24 cellular contexts compared by ENCODE assay signal in genomic region chr11:104957280-104957679, GRCh38. TPM values are rescaled to one million over a fixed set of nuclear protein-coding genes. Genes with fewer than 3 reads are reported as not detected.
"Had no signal": no experiment of that assay in that cellular context is flagged by ENCODE, and none has a peak within 500 bp of the region (broad histone marks: within the 10 kb centered on the region; RNA-seq: fewer than 3 reads in every experiment).

No MANE protein-coding gene starts in this region.

- H3K27ac ChIP-seq: ascending aorta, foreskin keratinocyte, neural progenitor cell, prostate gland, right atrium auricular region, testis had no signal

- H3K27ac Mint-ChIP-seq: activated CD4-positive, alpha-beta T cell treated with anti-CD3 and anti-CD28 coated beads, Interleukin-2, amount 10 ng/mL, durations not matched to agents 24 days and 14 days; activated naive CD4-positive, alpha-beta T cell treated with anti-CD3 and anti-CD28 coated beads, Interleukin-2, amount 10 ng/mL, durations not matched to agents 7 days and 5 days; activated naive CD8-positive, alpha-beta T cell treated with anti-CD3 and anti-CD28 coated beads, Interleukin-2, amount 50 U/mL, for 24 hours; activated T-cell treated with anti-CD3 and anti-CD28 coated beads, Interleukin-2, amount 50 U/mL, for 24 hours; neural progenitor cell had no signal

- H3K4me3 ChIP-seq: ascending aorta, neural progenitor cell, prostate gland, right atrium auricular region, testis, upper lobe of left lung had no signal

- H3K27me3 ChIP-seq: ascending aorta, foreskin keratinocyte, neural progenitor cell, right atrium auricular region, testis, upper lobe of left lung had no signal

- H3K4me3 Mint-ChIP-seq: activated CD4-positive, alpha-beta T cell treated with anti-CD3 and anti-CD28 coated beads, Interleukin-2, amount 10 ng/mL, durations not matched to agents 24 days and 14 days; activated CD8-positive, alpha-beta T cell treated with anti-CD3 and anti-CD28 coated beads for 36 hours; activated naive CD4-positive, alpha-beta T cell treated with anti-CD3 and anti-CD28 coated beads, Interleukin-2, amount 10 ng/mL, durations not matched to agents 7 days and 5 days; activated naive CD8-positive, alpha-beta T cell treated with anti-CD3 and anti-CD28 coated beads, Interleukin-2, amount 50 U/mL, for 24 hours; activated T-cell treated with anti-CD3 and anti-CD28 coated beads, Interleukin-2, amount 50 U/mL, for 24 hours; neural progenitor cell had no signal

- DNase-seq: activated CD4-positive, alpha-beta T cell treated with anti-CD3 and anti-CD28 coated beads, Interleukin-2, amount 10 ng/mL, durations not matched to agents 24 days and 14 days; activated CD8-positive, alpha-beta T cell treated with anti-CD3 and anti-CD28 coated beads for 36 hours; activated naive CD4-positive, alpha-beta T cell treated with anti-CD3 and anti-CD28 coated beads, Interleukin-2, amount 10 ng/mL, durations not matched to agents 7 days and 5 days; activated naive CD8-positive, alpha-beta T cell treated with anti-CD3 and anti-CD28 coated beads, Interleukin-2, amount 50 U/mL, for 24 hours; activated T-cell treated with anti-CD3 and anti-CD28 coated beads, Interleukin-2, amount 50 U/mL, for 24 hours; cerebellar nuclear complex; effector CD4-positive, alpha-beta T cell; glutamatergic neuron; hypothalamus; kidney; stimulated activated CD4-positive, alpha-beta T cell treated with anti-CD3 and anti-CD28 coated beads, Interleukin-15, amount 100 ng/mL, for 24 hours; stimulated activated CD4-positive, alpha-beta T cell treated with anti-CD3 and anti-CD28 coated beads, Interleukin-2, amount 100 ng/mL, for 48 hours; stimulated activated naive CD8-positive, alpha-beta T cell treated with anti-CD3 and anti-CD28 coated beads, Interleukin-15, amount 100 ng/mL, for 72 hours; T1000; testis; upper lobe of left lung had no signal

- H3K4me1 Mint-ChIP-seq: neural progenitor cell had no signal

- H3K9me3 Mint-ChIP-seq: activated CD8-positive, alpha-beta T cell treated with anti-CD3 and anti-CD28 coated beads for 36 hours; activated naive CD8-positive, alpha-beta T cell treated with anti-CD3 and anti-CD28 coated beads, Interleukin-2, amount 50 U/mL, for 24 hours; activated T-cell treated with anti-CD3 and anti-CD28 coated beads, Interleukin-2, amount 50 U/mL, for 24 hours; neural progenitor cell had no signal

- H3K27me3 Mint-ChIP-seq: activated CD4-positive, alpha-beta T cell treated with anti-CD3 and anti-CD28 coated beads, Interleukin-2, amount 10 ng/mL, durations not matched to agents 24 days and 14 days; activated CD8-positive, alpha-beta T cell treated with anti-CD3 and anti-CD28 coated beads for 36 hours; activated naive CD4-positive, alpha-beta T cell treated with anti-CD3 and anti-CD28 coated beads, Interleukin-2, amount 10 ng/mL, durations not matched to agents 7 days and 5 days; activated naive CD8-positive, alpha-beta T cell treated with anti-CD3 and anti-CD28 coated beads, Interleukin-2, amount 50 U/mL, for 24 hours; activated T-cell treated with anti-CD3 and anti-CD28 coated beads, Interleukin-2, amount 50 U/mL, for 24 hours; stimulated activated naive CD8-positive, alpha-beta T cell treated with anti-CD3 and anti-CD28 coated beads, Interleukin-15, amount 100 ng/mL, for 72 hours had no signal

- ATAC-seq: activated CD8-positive, alpha-beta T cell treated with anti-CD3 and anti-CD28 coated beads for 36 hours; activated naive CD8-positive, alpha-beta T cell treated with anti-CD3 and anti-CD28 coated beads, Interleukin-2, amount 50 U/mL, for 24 hours; stimulated activated naive CD8-positive, alpha-beta T cell treated with anti-CD3 and anti-CD28 coated beads, Interleukin-15, amount 100 ng/mL, for 72 hours had no signal

- H3K9me3 ChIP-seq: ascending aorta, prostate gland, right atrium auricular region, testis, upper lobe of left lung had no signal

- H3K9ac ChIP-seq: neural progenitor cell had no signal

- H3K36me3 Mint-ChIP-seq: neural progenitor cell had no signal

- H3K4me1 ChIP-seq: ascending aorta, foreskin keratinocyte, neural progenitor cell, prostate gland, testis had no signal

- H3K36me3 ChIP-seq: neural progenitor cell, prostate gland had no signal

- H2AFZ ChIP-seq: neural progenitor cell had no signal

- H3K4me2 ChIP-seq: neural progenitor cell had no signal

RNA-seq across cellular contexts. Expression of gene CASP12, which starts 59.0 kb away (rescaled TPM):
- total RNA-seq: activated CD4-positive, alpha-beta T cell treated with anti-CD3 and anti-CD28 coated beads, Interleukin-2, amount 10 ng/mL, durations not matched to agents 24 days and 14 days; activated CD8-positive, alpha-beta T cell treated with anti-CD3 and anti-CD28 coated beads for 36 hours; esophagus mucosa; foreskin keratinocyte; left lobe of liver; mononuclear cell had no signal
- polyA plus RNA-seq: foreskin keratinocyte had no signal
